Comparison of ENCODE assay signal across 8 cellular contexts in genomic region chr1:154870117-154870571, GRCh38. TPM values are rescaled to one million over a fixed set of nuclear protein-coding genes. Genes with fewer than 3 reads are reported as not detected.
DNase-seq lines count a peak whose midpoint lies in the region; TF ChIP-seq lines count a peak whose summit lies in the region.

TSS of gene KCNN3 (minus strand) at chr1:154870281. CDS start at chr1:154869964, 317 bp downstream.

- peak within 1 kb of the TSS; percentile 57 for H3K4me3 ChIP-seq in MM.1S (ENCODE audit: low read length)
- H3K4me3 ChIP-seq in thyroid gland (replicated peaks in 1 of 3): peak within 1 kb of the TSS in 2 of 3 donors; percentile 21 to 38

- H2BK12ac ChIP-seq in H9 (ENCODE audit: insufficient read length, low read depth, low read length): no peak within 1 kb of the TSS

- H3K56ac ChIP-seq in H9 (ENCODE audit: insufficient read length, low read depth, low read length): no peak within 1 kb of the TSS

- H3K9me3 ChIP-seq in H9 (ENCODE audit: control insufficient read depth, low read depth, low read length) (no peaks in the 10 kb centered on the region), MM.1S (replicated peaks; ENCODE audit: insufficient read depth, low read length) (no peaks in the 10 kb centered on the region), thyroid gland (no peaks in the 10 kb centered on the region)

- peak within 1 kb of the TSS; percentile 53 to 88 for H3K4me3 Mint-ChIP-seq in H9
- no peak within 1 kb of the TSS for H3K4me3 Mint-ChIP-seq in activated naive CD4-positive, alpha-beta T cell treated with anti-CD3 and anti-CD28 coated beads, Interleukin-2, amount 10 ng/mL, durations not matched to agents 7 days and 5 days
- peak within 1 kb of the TSS; percentile 84 for H3K4me3 Mint-ChIP-seq in glutamatergic neuron (ENCODE audit: unreplicated experiment)
- peak within 1 kb of the TSS; percentile 64 for H3K4me3 Mint-ChIP-seq in osteocyte (ENCODE audit: unreplicated experiment)

- H2BK15ac ChIP-seq in H9 (ENCODE audit: low read depth, low read length): no peak within 1 kb of the TSS; the same call in 1 of the 2 replicates

- intact Hi-C loops in thyroid gland (cut with DNase I): loop anchor here (10.0 kb wide), 1 partner anchor 115 kb away; no protein-coding TSS in a partner anchor

- H4K91ac ChIP-seq in H9 (ENCODE audit: insufficient read length, low read depth, low read length): no peak within 1 kb of the TSS

- peaks cover 8% of the 10 kb centered on the region for H3K23me2 ChIP-seq in H9 (ENCODE audit: insufficient read length, low read depth, low read length, poor library complexity, severe bottlenecking)

- H3T11ph ChIP-seq in H9 (ENCODE audit: low read length): no peak within 1 kb of the TSS

- H4K20me1 ChIP-seq in H9 (ENCODE audit: control insufficient read depth, insufficient read depth, insufficient read length): no peaks in the 10 kb centered on the region
- no peaks in the 10 kb centered on the region for H4K20me1 ChIP-seq in MM.1S (ENCODE audit: insufficient read depth, low read length)

- H4K8ac ChIP-seq in H9 (replicated peaks; ENCODE audit: insufficient read length, low read depth, low read length): no peak within 1 kb of the TSS

- H3K9me3 Mint-ChIP-seq in H9: no peaks in the 10 kb centered on the region; a peak in 1 of 5 replicates
- no peaks in the 10 kb centered on the region for H3K9me3 Mint-ChIP-seq in activated naive CD4-positive, alpha-beta T cell treated with anti-CD3 and anti-CD28 coated beads, Interleukin-2, amount 10 ng/mL, durations not matched to agents 7 days and 5 days
- peaks cover 10% of the 10 kb centered on the region for H3K9me3 Mint-ChIP-seq in glutamatergic neuron (ENCODE audit: unreplicated experiment)
- H3K9me3 Mint-ChIP-seq in osteocyte (ENCODE audit: unreplicated experiment): no peaks in the 10 kb centered on the region

- no peaks in the 10 kb centered on the region for H3K79me2 ChIP-seq in H9 (ENCODE audit: insufficient read depth, low read length)
- H3K79me2 ChIP-seq in MM.1S (ENCODE audit: low read length): peaks cover 15% of the 10 kb centered on the region; the same call in 1 of the 2 replicates

- no peak within 1 kb of the TSS for H2BK5ac ChIP-seq in H9 (ENCODE audit: insufficient read length, low read length)

- no peak within 1 kb of the TSS for H3K4ac ChIP-seq in H9 (ENCODE audit: low read depth, low read length)

- H3K9me2 ChIP-seq in MM.1S (replicated peaks; ENCODE audit: insufficient read depth, low read length): no peaks in the 10 kb centered on the region

- H3K27ac ChIP-seq in H9 (ENCODE audit: insufficient read length, low read depth, low read length) (no peak within 1 kb of the TSS), MM.1S (ENCODE audit: low read length) (no peak within 1 kb of the TSS), thyroid gland (peak within 1 kb of the TSS; percentile 10 to 49 (median 12))

- DNase-seq in ELR (ENCODE audit: low read depth): peak; percentile 90
- DNase-seq in H9: peak; percentile 97
- peak; percentile 99 for DNase-seq in MM.1S
- peak; percentile 93 for DNase-seq in SIG-M5 treated with dmso at 0.1 percent for 504 hours (lab: John Stamatoyannopoulos, UW; ENCODE audit: unreplicated experiment)
- DNase-seq in activated naive CD4-positive, alpha-beta T cell treated with anti-CD3 and anti-CD28 coated beads, Interleukin-2, amount 10 ng/mL, durations not matched to agents 7 days and 5 days: peak; percentile 83
- peak; percentile 97 for DNase-seq in glutamatergic neuron
- DNase-seq in osteocyte (ENCODE audit: extremely low spot score, unreplicated experiment): peak; percentile 94
- peak; percentile 96 to 97 for DNase-seq in thyroid gland

- peaks cover 3% of the 10 kb centered on the region for H3F3A ChIP-seq in MM.1S (ENCODE audit: insufficient read depth, low read length)

- no peak within 1 kb of the TSS for H4K5ac ChIP-seq in H9 (ENCODE audit: insufficient read length, low read depth, low read length)

- H3K27me3 ChIP-seq in H9 (ENCODE audit: insufficient read depth, low read length) (peaks cover 4% of the 10 kb centered on the region; the same call in 1 of the 2 replicates), MM.1S (replicated peaks; ENCODE audit: insufficient read depth, low read length) (no peaks in the 10 kb centered on the region), thyroid gland (no peaks in the 10 kb centered on the region)

- H3K9ac ChIP-seq in H9 (ENCODE audit: extremely low read depth, insufficient read length, low read length) (no peak within 1 kb of the TSS), MM.1S (ENCODE audit: low read length) (peak within 1 kb of the TSS; percentile 23; the same call in 1 of the 2 replicates)

- H2AFZ ChIP-seq in H9 (ENCODE audit: low read length) (peak within 1 kb of the TSS; percentile 60), MM.1S (ENCODE audit: low read length) (peak within 1 kb of the TSS; percentile 84)

- CTCF ChIA-PET in activated naive CD4-positive, alpha-beta T cell treated with anti-CD3 and anti-CD28 coated beads, Interleukin-2, amount 10 ng/mL, durations not matched to agents 7 days and 5 days (lab: Charles Lee): interaction anchor here (0.7 to 3.3 kb wide), 3 partner anchors 9 to 311 kb away, joined by 3 to 14 read pairs (median 3); no protein-coding TSS in a partner anchor

- H2AK5ac ChIP-seq in H9 (ENCODE audit: insufficient read length, low read length): no peak within 1 kb of the TSS

- H3K27ac Mint-ChIP-seq in H9 (peak within 1 kb of the TSS in 2 of 3 experiments; percentile 44 to 80; a peak in 2 of 7 replicates), glutamatergic neuron (ENCODE audit: unreplicated experiment) (peak within 1 kb of the TSS; percentile 90), osteocyte (ENCODE audit: unreplicated experiment) (peak within 1 kb of the TSS; percentile 42)
- no peak within 1 kb of the TSS for H3K27ac Mint-ChIP-seq in activated naive CD4-positive, alpha-beta T cell treated with anti-CD3 and anti-CD28 coated beads, Interleukin-2, amount 10 ng/mL, durations not matched to agents 7 days and 5 days

- H3K4me2 ChIP-seq in H9 (ENCODE audit: insufficient read depth, insufficient read length, low read length): peak within 1 kb of the TSS; percentile 54
- H3K4me2 ChIP-seq in MM.1S (ENCODE audit: low read depth, low read length): peak within 1 kb of the TSS; percentile 95

- TF ChIP-seq CTCF in H9 (conservative IDR thresholded peaks at IDR 0.05): no peak
- no peak for TF ChIP-seq CTCF in MM.1S (IDR thresholded peaks at IDR 0.05; ENCODE audit: low read length)
- TF ChIP-seq CTCF in glutamatergic neuron (IDR thresholded peaks at IDR 0.05; ENCODE audit: partially characterized antibody, unreplicated experiment): no peak
- TF ChIP-seq CTCF in osteocyte (IDR thresholded peaks at IDR 0.05): no peak
- TF ChIP-seq CTCF in thyroid gland (IDR thresholded peaks at IDR 0.05): peak in 1 of 6 experiments; percentile 3

- H3K4me1 ChIP-seq in H9 (ENCODE audit: insufficient read depth, low read length) (peaks cover 4% of the 10 kb centered on the region), MM.1S (ENCODE audit: low read length) (peaks cover 26% of the 10 kb centered on the region), thyroid gland (peaks cover 16 to 24% of the 10 kb centered on the region in 2 donors)

- H3K36me3 Mint-ChIP-seq in H9 (ENCODE audit: insufficient read depth in 1 of 3, low read depth in 3 of 3): no peaks in the 10 kb centered on the region; a peak in 1 of 7 replicates
- no peaks in the 10 kb centered on the region for H3K36me3 Mint-ChIP-seq in activated naive CD4-positive, alpha-beta T cell treated with anti-CD3 and anti-CD28 coated beads, Interleukin-2, amount 10 ng/mL, durations not matched to agents 7 days and 5 days
- H3K36me3 Mint-ChIP-seq in glutamatergic neuron (ENCODE audit: unreplicated experiment): no peaks in the 10 kb centered on the region
- no peaks in the 10 kb centered on the region for H3K36me3 Mint-ChIP-seq in osteocyte (ENCODE audit: unreplicated experiment)

- no peak within 1 kb of the TSS for H2BK120ac ChIP-seq in H9 (ENCODE audit: low read depth, low read length, poor library complexity, severe bottlenecking)

- H3K4me1 Mint-ChIP-seq in H9 (peaks cover 41 to 55% of the 10 kb centered on the region in 2 experiments), glutamatergic neuron (ENCODE audit: low read depth, unreplicated experiment) (peaks cover 41% of the 10 kb centered on the region), osteocyte (ENCODE audit: unreplicated experiment) (peaks cover 41% of the 10 kb centered on the region)
- H3K4me1 Mint-ChIP-seq in activated naive CD4-positive, alpha-beta T cell treated with anti-CD3 and anti-CD28 coated beads, Interleukin-2, amount 10 ng/mL, durations not matched to agents 7 days and 5 days: peaks cover 16% of the 10 kb centered on the region

- no peak within 1 kb of the TSS for H3K23ac ChIP-seq in H9 (ENCODE audit: insufficient read length, low read depth, low read length)

- no peaks in the 10 kb centered on the region for H3K79me1 ChIP-seq in H9 (ENCODE audit: insufficient read depth, low read depth, low read length, poor library complexity, severe bottlenecking)

- H3K18ac ChIP-seq in H9 (ENCODE audit: insufficient read length, low read depth, low read length): peak within 1 kb of the TSS; percentile 32

- TF ChIP-seq POLR2A in thyroid gland (IDR thresholded peaks at IDR 0.05): peak in 1 of 2 donors; percentile 83

- peaks cover 32% of the 10 kb centered on the region for H3K27me3 Mint-ChIP-seq in H9 (ENCODE audit: low read depth)
- peaks cover 66% of the 10 kb centered on the region for H3K27me3 Mint-ChIP-seq in activated naive CD4-positive, alpha-beta T cell treated with anti-CD3 and anti-CD28 coated beads, Interleukin-2, amount 10 ng/mL, durations not matched to agents 7 days and 5 days
- H3K27me3 Mint-ChIP-seq in glutamatergic neuron (ENCODE audit: unreplicated experiment): peaks cover 11% of the 10 kb centered on the region
- H3K27me3 Mint-ChIP-seq in osteocyte (ENCODE audit: unreplicated experiment): peaks cover 6% of the 10 kb centered on the region

- H3K14ac ChIP-seq in H9 (ENCODE audit: insufficient read depth, low read length): peak within 1 kb of the TSS; percentile 54; the same call in 1 of the 2 replicates

- H2BK20ac ChIP-seq in H9 (ENCODE audit: low read depth, low read length, poor library complexity, severe bottlenecking): no peak within 1 kb of the TSS

- H3K36me3 ChIP-seq in MM.1S (replicated peaks; ENCODE audit: insufficient read depth, low read length) (no peaks in the 10 kb centered on the region), thyroid gland (no peaks in the 10 kb centered on the region)

- WGBS in H9 (ENCODE audit: extremely low coverage, insufficient read length, low lambda C conversion rate): no CpG with 5 or more reads among the region's 17 CpGs
- WGBS in thyroid gland, 2 donors: 0 to 1% methylated on average over 16 to 17 of the region's 17 CpGs

RNA-seq across cellular contexts. Expression of gene KCNN3, which starts in this region (rescaled TPM):
- total RNA-seq in H9 (2021) (0.83 TPM in 2 replicates), glutamatergic neuron (ENCODE audit: unreplicated experiment) (3.8 TPM), osteocyte (0.16 and 0.29 TPM in 2 replicates), thyroid gland (1 to 10 TPM; 3.5 to 5.6 (median 4.4) TPM)

Comparison
In these comparisons a context has a peak if more than half of its experiments do, and no peak if none do; other contexts are left out.
1. Peak in DNase-seq and H3K4me2 ChIP-seq in H9; RNA of the gene not detected or under 1 TPM.
2. Peak in DNase-seq in osteocyte; RNA of the gene not detected or under 1 TPM.
3. H3K27ac ChIP-seq: peak in thyroid gland (3 of 3); none in H9 (single experiment) and MM.1S (single experiment).
4. Peak in every context shown above with its lines, with median percentiles within 50 percentile points of each other: DNase-seq.